8 cellular contexts compared by ENCODE assay signal in the genomic region with DNA sequence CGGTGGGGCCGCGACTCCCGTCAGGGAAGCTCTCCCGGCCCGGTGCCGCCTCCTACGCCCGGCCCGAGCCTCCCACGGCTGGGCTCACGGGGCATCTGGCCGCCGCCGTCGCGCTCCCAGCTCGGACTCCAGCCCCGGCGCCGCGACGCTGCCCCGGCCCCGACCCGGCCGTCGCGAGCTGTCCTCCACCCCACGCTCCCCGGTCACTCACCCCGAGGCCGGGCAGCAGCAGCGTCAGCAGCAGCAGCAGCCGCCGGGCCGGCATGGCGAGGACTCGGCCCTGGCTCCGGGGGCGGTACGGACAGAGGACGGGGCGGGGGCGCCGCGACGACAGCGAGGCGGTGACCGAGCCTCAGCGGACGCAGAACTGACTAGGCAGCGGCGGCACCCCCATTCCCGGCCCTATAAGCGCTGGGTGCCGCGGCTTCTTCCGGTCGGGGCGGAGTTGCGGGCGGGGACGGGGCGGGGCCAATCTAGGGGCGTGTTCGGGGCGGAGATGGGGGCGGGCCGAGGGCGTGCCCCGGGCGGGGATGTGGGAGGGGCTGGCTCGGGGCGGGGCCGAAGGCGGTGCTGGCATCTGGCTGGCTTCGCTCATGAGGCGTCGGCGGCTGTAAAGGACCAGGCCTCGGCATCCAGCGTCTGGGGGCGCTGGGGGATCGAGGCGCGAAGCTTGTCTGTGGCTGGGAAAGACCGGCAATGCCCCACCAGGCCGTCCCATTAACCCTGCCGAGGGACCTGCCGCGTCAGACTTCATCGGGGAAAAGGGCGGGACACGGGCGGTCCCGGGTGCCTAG.
DNase-seq lines count a peak whose midpoint lies in the region; ATAC-seq and TF ChIP-seq lines count a peak whose summit lies in the region.

TSS of gene ERN1 (minus strand) at position 380 of the 794 bp plus-strand sequence. CDS start at position 265, 115 bp downstream.

- TF ChIP-seq CTCF in choroid plexus epithelial cell (conservative IDR thresholded peaks at IDR 0.05; ENCODE audit: low read depth, low read length) = no peak

- DNase-seq in AML-193 (lab: John Stamatoyannopoulos, UW) (peak; percentile 90 to 94), NCI-H524 treated with DMSO at 0.1 percent for 48 hours (lab: John Stamatoyannopoulos, UW) (peak; percentile 47), choroid plexus epithelial cell (ENCODE audit: low read depth) (peak; percentile 96), kidney tubule cell (ENCODE audit: low spot score) (peak; percentile 94)
- DNase-seq in activated CD4-positive, alpha-beta T cell treated with anti-CD3 and anti-CD28 coated beads for 4 hours = peak; percentile 91 to 94
- peak; percentile 88 to 89 for DNase-seq in stimulated activated CD4-positive, alpha-beta T cell treated with anti-CD3 and anti-CD28 coated beads, Interleukin-1b, Interleukin-23, amount 100 ng/mL, for 1 hour (ENCODE audit: low read depth in 2 of 2)

- H3K4me3 ChIP-seq in choroid plexus epithelial cell (ENCODE audit: low read depth, low read length) = peak within 1 kb of the TSS; percentile 75

- ATAC-seq in GM19043 (IDR thresholded peaks at IDR 0.05; ENCODE audit: low read depth, unreplicated experiment) = peak; percentile 75
- ATAC-seq in HG03342 (IDR thresholded peaks at IDR 0.05; ENCODE audit: unreplicated experiment) = peak; percentile 74

Comparison
In these comparisons a context has a peak if more than half of its experiments do, and no peak if none do; other contexts are left out.
1. Peak in every context shown above with its lines: DNase-seq, ATAC-seq and H3K4me3 ChIP-seq.